In genomic region chr9:78026416-78026815, GRCh38 we compare ENCODE assay signal across 15 cellular contexts. TPM values are rescaled to one million over a fixed set of nuclear protein-coding genes. Genes with fewer than 3 reads are reported as not detected.
DNase-seq lines count a peak whose midpoint lies in the region; ATAC-seq, FAIRE-seq and TF ChIP-seq lines count a peak whose summit lies in the region.
"Had no signal": no experiment of that assay in that cellular context is flagged by ENCODE, and none has a peak within 500 bp of the region (broad histone marks: within the 10 kb centered on the region; RNA-seq: fewer than 3 reads in every experiment).

No MANE protein-coding gene starts in this region.

- no peak overlapping the region for H3K9ac ChIP-seq in astrocyte (ENCODE audit: low read length)

- peak overlapping the region; percentile 65 for H3K27ac Mint-ChIP-seq in astrocyte (ENCODE audit: unreplicated experiment)
- H3K27ac Mint-ChIP-seq: T-helper 1 cell treated with Interleukin-12 subunit alpha and Interleukin-12 subunit beta and Interleukin-4 antibody, amounts not matched to agents 30 μg/mL and 1 μg/mL, for 36 hours had no signal

- no peak overlapping the region for H3K4me3 Mint-ChIP-seq in astrocyte (ENCODE audit: unreplicated experiment)
- H3K4me3 Mint-ChIP-seq: T-helper 1 cell treated with Interleukin-12 subunit alpha and Interleukin-12 subunit beta and Interleukin-4 antibody, amounts not matched to agents 30 μg/mL and 1 μg/mL, for 36 hours had no signal

- peaks cover 47% of the 10 kb centered on the region for H3K4me1 Mint-ChIP-seq in astrocyte (ENCODE audit: low read depth, unreplicated experiment)

- 53 to 86% (median 77%) methylated on average over 1 of the region's 1 CpG for WGBS in stomach, 5 donors

- no peak for TF ChIP-seq POLR2A in stomach (IDR thresholded peaks at IDR 0.05)

- no peak for TF ChIP-seq EP300 in stomach (IDR thresholded peaks at IDR 0.05)

- peaks cover 96% of the 10 kb centered on the region for H3K79me2 ChIP-seq in astrocyte (ENCODE audit: insufficient read depth, low read length)

- no peaks in the 10 kb centered on the region for H3K27me3 Mint-ChIP-seq in astrocyte (ENCODE audit: low read depth, unreplicated experiment)

- H3K9me3 ChIP-seq in astrocyte (ENCODE audit: insufficient read depth, low read depth, low read length) (no peaks in the 10 kb centered on the region), stomach (no peaks in the 10 kb centered on the region)
- H3K9me3 ChIP-seq: mucosa of descending colon, right lobe of liver had no signal

- peaks cover 5% of the 10 kb centered on the region for H3K36me3 Mint-ChIP-seq in astrocyte (ENCODE audit: low read depth, unreplicated experiment)

- no peak for FAIRE-seq in astrocyte (lab: Jason Lieb, UNC)

- peak overlapping the region; percentile 45 for H3K4me2 ChIP-seq in astrocyte (ENCODE audit: low read length)

- H3K4me3 ChIP-seq in astrocyte (ENCODE audit: insufficient read depth, low read depth, low read length) (no peak overlapping the region), stomach (no peak overlapping the region)
- H3K4me3 ChIP-seq: mucosa of descending colon, right lobe of liver had no signal

- intact Hi-C loops in stomach (cut with DNase I; ENCODE audit: low total_unique reads): no loop called here

- peaks cover 69% of the 10 kb centered on the region for H4K20me1 ChIP-seq in astrocyte (ENCODE audit: insufficient read depth, low read length)

- H3K9me3 Mint-ChIP-seq in astrocyte (ENCODE audit: unreplicated experiment): no peaks in the 10 kb centered on the region
- H3K9me3 Mint-ChIP-seq: T-helper 1 cell treated with Interleukin-12 subunit alpha and Interleukin-12 subunit beta and Interleukin-4 antibody, amounts not matched to agents 30 μg/mL and 1 μg/mL, for 36 hours had no signal

- no peak overlapping the region for H3K27ac ChIP-seq in astrocyte (ENCODE audit: low read depth, low read length)
- peak overlapping the region in 3 of 5 donors; percentile 7 to 81 (median 56) for H3K27ac ChIP-seq in stomach
- H3K27ac ChIP-seq: right lobe of liver had no signal

- TF ChIP-seq CTCF in astrocyte (IDR thresholded peaks at IDR 0.05; ENCODE audit: insufficient read depth, low read depth, low read length) (no peak), stomach (IDR thresholded peaks at IDR 0.05) (no peak)

- H3K36me3 ChIP-seq in astrocyte (ENCODE audit: insufficient read depth, low read length): no peaks in the 10 kb centered on the region
- no peaks in the 10 kb centered on the region for H3K36me3 ChIP-seq in stomach
- H3K36me3 ChIP-seq: right lobe of liver had no signal

- H3K27me3 ChIP-seq in astrocyte (ENCODE audit: insufficient read depth, low read length): no peaks in the 10 kb centered on the region
- no peaks in the 10 kb centered on the region for H3K27me3 ChIP-seq in stomach
- H3K27me3 ChIP-seq: right lobe of liver had no signal

- peak; percentile 73 for DNase-seq in HCEC 1CT
- no peak for DNase-seq in astrocyte (ENCODE audit: low read depth)
- DNase-seq in iris pigment epithelial cell (ENCODE audit: low read depth): peak; percentile 46
- DNase-seq in stomach: no peak
- DNase-seq in NCI-H2171 (lab: John Stamatoyannopoulos, UW): no peak
- no peak for DNase-seq in DMS53 treated with DMSO at 0.1 percent for 48 hours (lab: John Stamatoyannopoulos, UW; ENCODE audit: unreplicated experiment)
- no peak for DNase-seq in LoVo (ENCODE audit: low spot score)
- DNase-seq: activated CD4-positive, alpha-beta T cell treated with anti-CD3 and anti-CD28 coated beads for 4 hours; COR-L47; KBM-7; mucosa of descending colon; right lobe of liver had no signal

- H2AFZ ChIP-seq in astrocyte (ENCODE audit: low read depth, low read length): no peak overlapping the region

- peaks cover 31% of the 10 kb centered on the region for H3K4me1 ChIP-seq in astrocyte (ENCODE audit: insufficient read depth, low read length)
- H3K4me1 ChIP-seq in stomach: peaks cover 46 to 85% (median 64%) of the 10 kb centered on the region in 4 donors

- ATAC-seq in GM21619 (IDR thresholded peaks at IDR 0.05; ENCODE audit: unreplicated experiment): no peak
- ATAC-seq: mucosa of descending colon had no signal

RNA-seq across cellular contexts. Expression of gene GNAQ, which starts 5.2 kb away (rescaled TPM):
- total RNA-seq in astrocyte (65.7 and 74.9 TPM in 2 replicates), stomach (10 to 100 TPM; 38.2 to 75.3 (median 52.2) TPM)
- polyA plus RNA-seq in stomach: 10 to 100 TPM; 13.1 to 26.0 (median 15.5) TPM
- total RNA-seq: OCI-LY7 had no signal

Comparison
In these comparisons a context has a peak if more than half of its experiments do, and no peak if none do; other contexts are left out.
1. DNase-seq: peak in HCEC 1CT (single experiment) and iris pigment epithelial cell (single experiment); none in astrocyte (single experiment), stomach (single experiment), NCI-H2171 (single experiment), DMS53 treated with DMSO at 0.1 percent for 48 hours (single experiment) and LoVo (single experiment).